In the genomic region with DNA sequence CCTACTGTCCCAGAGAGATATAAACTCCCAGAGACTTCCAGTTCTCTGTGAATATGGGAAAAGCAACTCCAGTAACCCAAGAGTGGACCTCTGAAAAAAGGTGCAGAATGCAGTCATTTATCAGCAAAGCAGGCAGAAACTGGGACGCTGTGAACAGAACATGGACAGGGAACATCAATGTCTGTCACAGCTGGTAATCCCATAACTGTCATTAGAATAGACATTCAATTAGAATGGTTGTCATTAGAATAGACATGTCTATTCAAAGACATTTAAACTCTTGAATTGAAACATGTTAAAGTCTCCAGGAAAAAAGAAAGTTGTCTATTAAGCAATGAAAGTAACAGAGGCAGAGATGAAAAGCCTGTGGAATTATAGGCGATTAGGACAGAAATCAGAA, we compare ENCODE assay signal across 6 cellular contexts.
"Had no signal": no experiment of that assay in that cellular context is flagged by ENCODE, and none has a peak within 500 bp of the region (broad histone marks: within the 10 kb centered on the region; RNA-seq: fewer than 3 reads in every experiment).

No MANE protein-coding gene starts in this region.

- H3K27ac Mint-ChIP-seq: IgD-negative memory B cell had no signal

- H3K27me3 Mint-ChIP-seq: IgD-negative memory B cell had no signal

- DNase-seq: IMR-90, KBM-7 had no signal

- H3K4me3 Mint-ChIP-seq: IgD-negative memory B cell had no signal

- H3K36me3 Mint-ChIP-seq: IgD-negative memory B cell had no signal

- H3K4me3 ChIP-seq: K562 had no signal

- H3K27ac ChIP-seq: HL-60 had no signal

- ATAC-seq: HepG2, K562 had no signal

- H3K4me1 Mint-ChIP-seq: IgD-negative memory B cell had no signal
